In the genomic region with DNA sequence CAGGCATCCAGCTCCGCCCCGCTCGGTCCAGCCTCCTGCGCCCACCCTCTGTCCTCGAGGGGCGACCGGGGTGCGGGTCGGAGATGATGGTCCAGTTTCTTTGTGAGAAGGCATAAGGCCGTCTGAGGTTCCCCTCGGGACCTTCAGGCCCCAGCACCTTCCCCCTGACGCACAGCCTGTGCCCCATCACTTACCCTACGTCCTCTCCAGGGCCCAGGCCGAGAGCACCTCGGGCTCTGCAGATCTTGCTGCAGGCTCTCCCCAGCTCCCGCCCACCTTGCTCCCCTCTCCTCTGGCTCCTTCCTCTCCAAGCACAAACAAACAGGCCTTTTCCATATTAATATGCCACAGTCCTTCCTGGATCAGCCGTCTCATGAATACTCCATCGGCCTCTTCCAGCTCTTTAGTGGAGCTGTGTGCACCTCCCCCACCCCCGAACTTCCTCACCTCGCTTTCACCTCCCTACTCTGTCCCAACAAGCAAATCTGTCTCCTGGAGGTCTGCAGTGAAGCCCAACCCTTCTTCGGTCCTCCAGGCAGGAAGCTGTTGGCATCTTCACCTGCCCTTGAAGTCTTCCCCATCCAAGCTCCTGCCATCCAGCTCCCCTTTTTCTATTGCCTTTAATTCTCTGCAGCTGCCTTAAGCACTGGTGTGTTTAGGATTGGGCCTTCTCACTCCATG, we compare ENCODE assay signal across 9 cellular contexts. TPM values are rescaled to one million over a fixed set of nuclear protein-coding genes. Genes with fewer than 3 reads are reported as not detected.
DNase-seq lines count a peak whose midpoint lies in the region; ATAC-seq, FAIRE-seq and TF ChIP-seq lines count a peak whose summit lies in the region.
"Had no signal": no experiment of that assay in that cellular context is flagged by ENCODE, and none has a peak within 500 bp of the region (broad histone marks: within the 10 kb centered on the region; RNA-seq: fewer than 3 reads in every experiment).

No MANE protein-coding gene starts in this region.

- H2BK15ac ChIP-seq in H1 (ENCODE audit: low read length) = peak overlapping the region; percentile 12; the same call in 1 of the 2 replicates

- H3K27me3 ChIP-seq in Caco-2 (replicated peaks; ENCODE audit: control insufficient read depth, insufficient read depth, low read length) (no peaks in the 10 kb centered on the region), Karpas-422 (ENCODE audit: low read length) (no peaks in the 10 kb centered on the region; the same call in 1 of the 2 replicates), H1 (replicated peaks in 1 of 4; ENCODE audit: control insufficient read depth in 3 of 4, extremely low read depth in 1 of 4, insufficient read depth in 3 of 4, low read length in 3 of 4) (peaks cover 20 to 53% (median 45%) of the 10 kb centered on the region in 4 experiments), parathyroid adenoma (ENCODE audit: control insufficient read depth, insufficient read depth, low read length) (peaks cover 4% of the 10 kb centered on the region)

- CTCF ChIA-PET in Caco-2 (lab: Charles Lee) (interaction anchor here (1.1 kb wide), 1 partner anchor 174 kb away, joined by 3 read pairs; no protein-coding TSS in a partner anchor), H1 (lab: Charles Lee; ENCODE audit: partially characterized antibody) (interaction anchor here (0.6 to 10.4 kb wide), 12 partner anchors 7 to 297 kb away, joined by 3 to 144 read pairs (median 6); no protein-coding TSS in a partner anchor)

- H3K36me3 ChIP-seq in Caco-2 (ENCODE audit: control insufficient read depth, insufficient read depth, low read length) (no peaks in the 10 kb centered on the region), Karpas-422 (ENCODE audit: insufficient read depth, low read length) (no peaks in the 10 kb centered on the region), H1 (ENCODE audit: control insufficient read depth in 2 of 4, insufficient read depth in 4 of 4, low read length in 3 of 4) (peaks cover 0 to 5% (median 0%) of the 10 kb centered on the region in 4 experiments; a peak in 1 of 8 replicates), parathyroid adenoma (ENCODE audit: control insufficient read depth, insufficient read depth, low read length) (no peaks in the 10 kb centered on the region)

- peak overlapping the region; percentile 78 for H3K4me2 ChIP-seq in Karpas-422 (ENCODE audit: low read depth, low read length, poor library complexity, severe bottlenecking)
- H3K4me2 ChIP-seq in H1 (ENCODE audit: insufficient read depth in 1 of 2, low read depth in 2 of 2, low read length in 2 of 2) = peak overlapping the region; percentile 67 to 73
- H3K4me2 ChIP-seq in parathyroid adenoma (ENCODE audit: low read length) = no peak overlapping the region

- H4K20me1 ChIP-seq in Karpas-422 (ENCODE audit: insufficient read depth, low read depth, low read length) (no peaks in the 10 kb centered on the region), H1 (replicated peaks in 1 of 2; ENCODE audit: control insufficient read depth in 1 of 2, insufficient read depth in 2 of 2, low read length in 2 of 2) (no peaks in the 10 kb centered on the region)

- peak overlapping the region; percentile 46 for H3K4me3 Mint-ChIP-seq in Caco-2 (ENCODE audit: unreplicated experiment)

- H3K27ac Mint-ChIP-seq in Caco-2 (ENCODE audit: unreplicated experiment) = no peak overlapping the region

- H3K9ac ChIP-seq in Karpas-422 (ENCODE audit: low read length) = peak overlapping the region; percentile 62
- no peak overlapping the region for H3K9ac ChIP-seq in H1 (replicated peaks in 1 of 4; ENCODE audit: extremely low read depth in 1 of 4, low read depth in 3 of 4, low read length in 3 of 4)
- no peak overlapping the region for H3K9ac ChIP-seq in parathyroid adenoma

- TF ChIP-seq CTCF in Caco-2 (IDR thresholded peaks at IDR 0.05; ENCODE audit: insufficient read depth in 1 of 2, low read depth in 1 of 2, low read length in 1 of 2, severe bottlenecking in 1 of 2, unreplicated experiment in 1 of 2) (no peak), H1 (IDR thresholded peaks at IDR 0.05; ENCODE audit: control extremely low read depth in 1 of 3, insufficient read depth in 1 of 3, low read depth in 1 of 3, low read length in 3 of 3) (no peak), parathyroid adenoma (IDR thresholded peaks at IDR 0.05) (no peak)

- H3K18ac ChIP-seq in H1 (ENCODE audit: extremely low read depth, low read length) = no peak overlapping the region

- ATAC-seq in GM21447 (IDR thresholded peaks at IDR 0.05; ENCODE audit: unreplicated experiment) = no peak

- H3K4me1 ChIP-seq in Caco-2 (no peaks in the 10 kb centered on the region), Karpas-422 (ENCODE audit: low read length) (peaks cover 50% of the 10 kb centered on the region), H1 (replicated peaks in 1 of 4; ENCODE audit: control insufficient read depth in 3 of 4, insufficient read depth in 4 of 4, low read length in 3 of 4) (peaks cover 8 to 18% (median 11%) of the 10 kb centered on the region in 4 experiments), parathyroid adenoma (no peaks in the 10 kb centered on the region)

- FAIRE-seq in H1 (lab: Jason Lieb, UNC) = no peak

- H3K14ac ChIP-seq in H1 (ENCODE audit: insufficient read length) = no peak overlapping the region

- peaks cover 20% of the 10 kb centered on the region; the same call in 1 of the 2 replicates for H3K23me2 ChIP-seq in H1 (ENCODE audit: low read depth, low read length)

- H3K79me2 ChIP-seq in Karpas-422 (ENCODE audit: low read length) (no peaks in the 10 kb centered on the region), H1 (ENCODE audit: control insufficient read depth in 1 of 2, insufficient read depth in 2 of 2, low read length in 2 of 2) (no peaks in the 10 kb centered on the region), parathyroid adenoma (no peaks in the 10 kb centered on the region)

- no peak for TF ChIP-seq RAD21 in H1 (IDR thresholded peaks at IDR 0.05 in 1 of 2, conservative IDR thresholded peaks at IDR 0.05 in 1 of 2; ENCODE audit: low read depth in 2 of 2, low read length in 2 of 2)

- no peaks in the 10 kb centered on the region for H3K9me2 ChIP-seq in Karpas-422 (replicated peaks; ENCODE audit: insufficient read depth, low read length)

- H3K36me3 Mint-ChIP-seq in Caco-2 (ENCODE audit: insufficient read depth, unreplicated experiment) = no peaks in the 10 kb centered on the region

- H3K9me3 Mint-ChIP-seq in Caco-2 (ENCODE audit: unreplicated experiment) = no peaks in the 10 kb centered on the region

- H2AK5ac ChIP-seq in H1 (ENCODE audit: low read depth, low read length) = no peak overlapping the region

- H4K91ac ChIP-seq in H1 (replicated peaks; ENCODE audit: insufficient read length, low read length) = no peak overlapping the region

- TF ChIP-seq EP300 in H1 (IDR thresholded peaks at IDR 0.05; ENCODE audit: borderline replicate concordance in 1 of 2, low read depth in 2 of 2, low read length in 2 of 2) = no peak

- no peaks in the 10 kb centered on the region for H3K9me3 ChIP-seq in Caco-2
- H3K9me3 ChIP-seq in Karpas-422 (ENCODE audit: low read length) = no peaks in the 10 kb centered on the region
- H3K9me3 ChIP-seq in H1 (ENCODE audit: insufficient read depth in 2 of 2, low read depth in 1 of 2, low read length in 1 of 2) = no peaks in the 10 kb centered on the region
- no peaks in the 10 kb centered on the region for H3K9me3 ChIP-seq in parathyroid adenoma (ENCODE audit: control insufficient read depth, low read length)

- H3K56ac ChIP-seq in H1 (replicated peaks; ENCODE audit: insufficient read length, low read depth, low read length) = no peak overlapping the region

- H2BK120ac ChIP-seq in H1 (replicated peaks; ENCODE audit: low read depth, low read length) = no peak overlapping the region

- no peak for TF ChIP-seq POLR2A in H1 (IDR thresholded peaks at IDR 0.05; ENCODE audit: control extremely low read depth in 1 of 2, low read depth in 2 of 2, low read length in 2 of 2)

- H3K27ac ChIP-seq in Karpas-422 (ENCODE audit: low read length) (no peak overlapping the region), H1 (ENCODE audit: low read depth, low read length) (no peak overlapping the region), parathyroid adenoma (no peak overlapping the region)

- H3K4me3 ChIP-seq in Caco-2 (ENCODE audit: low read depth, low read length) (peak overlapping the region; percentile 41; the same call in 1 of the 2 replicates), Karpas-422 (ENCODE audit: low read length) (peak overlapping the region; percentile 70), H1 (ENCODE audit: extremely low read depth in 1 of 4, insufficient read depth in 2 of 4, low read depth in 3 of 4, low read length in 4 of 4) (peak overlapping the region; percentile 36 to 63 (median 46); a peak in 7 of 8 replicates), parathyroid adenoma (ENCODE audit: low read depth, low read length) (no peak overlapping the region)

- no TSS peak for BruUV-seq in Caco-2 (replicated peaks; lab: Mats Ljungman, UMichigan)

- DNase-seq in Caco-2 (no peak), Karpas-422 (peak; percentile 63), H1 (ENCODE audit: low read depth in 1 of 2, low spot score in 2 of 2) (peak in 1 of 2 experiments; percentile 71), activated gamma-delta T cell (lab: John Stamatoyannopoulos, UW) (no peak), DMS114 treated with DMSO at 0.1 percent for 48 hours (lab: John Stamatoyannopoulos, UW; ENCODE audit: unreplicated experiment) (no peak), NOMO-1 treated with dmso at 0.1 percent for 144 hours (lab: John Stamatoyannopoulos, UW; ENCODE audit: unreplicated experiment) (no peak)
- DNase-seq: effector CD4-positive, alpha-beta T cell had no signal

- H3K23ac ChIP-seq in H1 (ENCODE audit: insufficient read length) = no peak overlapping the region

- intact Hi-C loops in Caco-2 (cut with micrococcal nuclease; ENCODE audit: unreplicated experiment) = loop anchor here (10.0 kb wide), 1 partner anchor 63 kb away; the partner anchor contains the start of gene ZMPSTE24

- no peak overlapping the region for H2BK20ac ChIP-seq in H1 (ENCODE audit: low read length)

- no peaks in the 10 kb centered on the region for H3K4me1 Mint-ChIP-seq in Caco-2 (ENCODE audit: low read depth, unreplicated experiment)

- WGBS in H1 (ENCODE audit: extremely low coverage in 1 of 2, insufficient coverage in 1 of 2, insufficient read length in 1 of 2, insufficient replicate concordance in 2 of 2, low coverage in 1 of 2, low lambda C conversion rate in 2 of 2, missing lambda C conversion rate in 1 of 2), 2 experiments = 30% methylated on average over 15 of the region's 21 CpGs; no CpG with 5 or more reads in 1 of the 2 experiments

- no peaks in the 10 kb centered on the region for H3K27me3 Mint-ChIP-seq in Caco-2 (ENCODE audit: insufficient read depth, unreplicated experiment)

- H3K4ac ChIP-seq in H1 (replicated peaks; ENCODE audit: insufficient read length, low read depth, low read length) = no peak overlapping the region

- H2BK5ac ChIP-seq in H1 (ENCODE audit: low read depth, low read length) = no peak overlapping the region; the same call in 1 of the 2 replicates

- no peaks in the 10 kb centered on the region for H3K79me1 ChIP-seq in H1 (ENCODE audit: low read depth, low read length)

- POLR2A ChIA-PET in Caco-2 (lab: Charles Lee) (no interaction called here), H1 (lab: Charles Lee; ENCODE audit: partially characterized antibody) (interaction anchor here (0.5 to 1.5 kb wide), 3 partner anchors 21 to 246 kb away, joined by 3 to 5 read pairs (median 4); no protein-coding TSS in a partner anchor)

- no peak overlapping the region for H4K8ac ChIP-seq in H1 (ENCODE audit: extremely low read depth, insufficient read depth, low read length)

- peak overlapping the region; percentile 23; the same call in 1 of the 2 replicates for H2BK12ac ChIP-seq in H1 (ENCODE audit: low read depth, low read length)

- H2AFZ ChIP-seq in Karpas-422 (ENCODE audit: low read length) = peak overlapping the region; percentile 72; the same call in 1 of the 2 replicates
- H2AFZ ChIP-seq in H1 (ENCODE audit: low read length) = 0 out of 2 replicates have a peak overlapping the region, but pooled peaks have one; percentile 48
- peak overlapping the region; percentile 84 for H2AFZ ChIP-seq in parathyroid adenoma

- no peak overlapping the region for H4K5ac ChIP-seq in H1 (ENCODE audit: insufficient read length, low read depth, low read length)

RNA-seq across cellular contexts. Expression of gene COL9A2, which starts 0.4 kb away (rescaled TPM):
- 0.23 and 0.39 TPM in 2 replicates for total RNA-seq in Caco-2 (2022)
- 7.9 and 28.2 TPM in 2 replicates for total RNA-seq in Karpas-422 (2014; rRNA removed; shearing (Covaris generic); ENCODE audit: low replicate concordance)
- 2.7 and 3.2 TPM in 2 replicates for total RNA-seq in H1 (2021; fragmentation: NEBNext Ultra II Directional; extraction: Animal tissue kit (Norgen Biotek cat#: 25700))
- polyA plus RNA-seq in H1 (2011; rRNA removed) = 3.3 and 3.7 TPM in 2 replicates
- polyA plus RNA-seq in H1 (2011; cell fraction: cytosol; rRNA removed) = 3.6 TPM
- 20.4 TPM for polyA plus RNA-seq in H1 (2011; cell fraction: nucleus; rRNA removed)
- 4.1 to 5.4 TPM (median 5.3 TPM) in 4 replicates for polyA plus RNA-seq in H1 (2012, experiment 1 of 2)
- 6.8 TPM for polyA plus RNA-seq in H1 (2012, experiment 2 of 2)
- polyA plus RNA-seq in H1 (2013, experiment 1 of 2) = 3.5 TPM
- 3.2 TPM for polyA plus RNA-seq in H1 (2013, experiment 2 of 2)
- polyA minus RNA-seq in H1 (2011; rRNA and poly(A)+ RNA removed) = 0.54 and 0.63 TPM in 2 replicates
- polyA minus RNA-seq in H1 (2011; cell fraction: cytosol; rRNA and poly(A)+ RNA removed) = 1.7 TPM
- polyA minus RNA-seq in H1 (2011; cell fraction: nucleus; rRNA and poly(A)+ RNA removed) = 1.7 TPM

RNA-seq across cellular contexts. Expression of gene SMAP2, which starts 56.0 kb away (rescaled TPM):
- 6.8 and 7.5 TPM in 2 replicates for total RNA-seq in Caco-2 (2022)
- 33.6 and 37.5 TPM in 2 replicates for total RNA-seq in Karpas-422 (2014; rRNA removed; shearing (Covaris generic); ENCODE audit: low replicate concordance)
- 5.0 and 5.5 TPM in 2 replicates for total RNA-seq in H1 (2021; fragmentation: NEBNext Ultra II Directional; extraction: Animal tissue kit (Norgen Biotek cat#: 25700))
- 3.9 and 4.3 TPM in 2 replicates for polyA plus RNA-seq in H1 (2011; rRNA removed)
- 4.2 TPM for polyA plus RNA-seq in H1 (2011; cell fraction: cytosol; rRNA removed)
- 2.7 TPM for polyA plus RNA-seq in H1 (2011; cell fraction: nucleus; rRNA removed)
- polyA plus RNA-seq in H1 (2012, experiment 1 of 2) = 4.5 to 6.2 TPM (median 5.6 TPM) in 4 replicates
- polyA plus RNA-seq in H1 (2012, experiment 2 of 2) = 5.7 TPM
- polyA plus RNA-seq in H1 (2013, experiment 1 of 2) = 5.9 TPM
- polyA plus RNA-seq in H1 (2013, experiment 2 of 2) = 4.7 TPM
- 6.1 and 8.1 TPM in 2 replicates for polyA minus RNA-seq in H1 (2011; rRNA and poly(A)+ RNA removed)
- polyA minus RNA-seq in H1 (2011; cell fraction: cytosol; rRNA and poly(A)+ RNA removed) = 2.4 TPM
- 2.5 TPM for polyA minus RNA-seq in H1 (2011; cell fraction: nucleus; rRNA and poly(A)+ RNA removed)

RNA-seq across cellular contexts. Expression of gene ZMPSTE24, which starts 59.5 kb away (rescaled TPM):
- total RNA-seq in Caco-2 (2022) = 37.9 and 39.9 TPM in 2 replicates
- total RNA-seq in Karpas-422 (2014; rRNA removed; shearing (Covaris generic); ENCODE audit: low replicate concordance) = 22.0 and 50.9 TPM in 2 replicates
- total RNA-seq in H1 (2021; fragmentation: NEBNext Ultra II Directional; extraction: Animal tissue kit (Norgen Biotek cat#: 25700)) = 41.5 and 42.9 TPM in 2 replicates
- 7.9 and 12.7 TPM in 2 replicates for polyA plus RNA-seq in H1 (2011; rRNA removed)
- polyA plus RNA-seq in H1 (2011; cell fraction: cytosol; rRNA removed) = 15.7 TPM
- 5.6 TPM for polyA plus RNA-seq in H1 (2011; cell fraction: nucleus; rRNA removed)
- 15.9 to 30.3 TPM (median 18.2 TPM) in 4 replicates for polyA plus RNA-seq in H1 (2012, experiment 1 of 2)
- polyA plus RNA-seq in H1 (2012, experiment 2 of 2) = 2.7 TPM
- 58.1 TPM for polyA plus RNA-seq in H1 (2013, experiment 1 of 2)
- 63.2 TPM for polyA plus RNA-seq in H1 (2013, experiment 2 of 2)
- polyA minus RNA-seq in H1 (2011; rRNA and poly(A)+ RNA removed) = 15.8 and 18.8 TPM in 2 replicates
- 25.6 TPM for polyA minus RNA-seq in H1 (2011; cell fraction: cytosol; rRNA and poly(A)+ RNA removed)
- 12.8 TPM for polyA minus RNA-seq in H1 (2011; cell fraction: nucleus; rRNA and poly(A)+ RNA removed)
